ENCODE assay signal across 17 cellular contexts in genomic region chr1:41866285-41866684, GRCh38.
"Had no signal": no experiment of that assay in that cellular context is flagged by ENCODE, and none has a peak within 500 bp of the region (broad histone marks: within the 10 kb centered on the region; RNA-seq: fewer than 3 reads in every experiment).

No MANE protein-coding gene starts in this region.

- DNase-seq: activated B cell treated with CpG ODN at 0.5 μM for 24 hours; activated CD4-positive, alpha-beta T cell treated with anti-CD3 and anti-CD28 coated beads for 36 hours; activated CD8-positive, alpha-beta memory T cell treated with anti-CD3 and anti-CD28 coated beads, Interleukin-2, amount 10 ng/mL, durations not matched to agents 7 days and 5 days; activated CD8-positive, alpha-beta T cell treated with anti-CD3 and anti-CD28 coated beads for 36 hours; activated effector memory CD4-positive, alpha-beta T cell treated with anti-CD3 and anti-CD28 coated beads, Interleukin-2, amount 50 U/mL, for 16 hours; activated naive CD4-positive, alpha-beta T cell treated with anti-CD3 and anti-CD28 coated beads, Interleukin-2, amount 50 U/mL, for 16 hours; activated naive CD8-positive, alpha-beta T cell treated with anti-CD3 and anti-CD28 coated beads, Interleukin-2, amount 50 U/mL, for 24 hours; activated T-cell treated with anti-CD3 and anti-CD28 coated beads for 4 hours; cortex of kidney; immature natural killer cell; mucosa of descending colon; naive B cell; occipital lobe; stimulated activated CD4-positive, alpha-beta T cell treated with anti-CD3 and anti-CD28 coated beads, Interleukin-1b, Interleukin-23, amount 100 ng/mL, for 48 hours; stimulated activated naive CD8-positive, alpha-beta T cell treated with anti-CD3 and anti-CD28 coated beads, Interleukin-15, amount 100 ng/mL, for 72 hours; T-helper 9 cell; transverse colon had no signal

- H3K4me3 ChIP-seq: mucosa of descending colon, transverse colon had no signal

- H3K27ac ChIP-seq: transverse colon had no signal

- H3K4me1 ChIP-seq: transverse colon had no signal

- H3K36me3 ChIP-seq: transverse colon had no signal

- H3K9me3 ChIP-seq: mucosa of descending colon, transverse colon had no signal

- H3K27me3 ChIP-seq: transverse colon had no signal

- ATAC-seq: activated CD4-positive, alpha-beta T cell treated with anti-CD3 and anti-CD28 coated beads for 36 hours; activated CD8-positive, alpha-beta memory T cell treated with anti-CD3 and anti-CD28 coated beads, Interleukin-2, amount 10 ng/mL, durations not matched to agents 7 days and 5 days; activated CD8-positive, alpha-beta T cell treated with anti-CD3 and anti-CD28 coated beads for 36 hours; activated naive CD8-positive, alpha-beta T cell treated with anti-CD3 and anti-CD28 coated beads, Interleukin-2, amount 50 U/mL, for 24 hours; mucosa of descending colon; stimulated activated naive CD8-positive, alpha-beta T cell treated with anti-CD3 and anti-CD28 coated beads, Interleukin-15, amount 100 ng/mL, for 72 hours had no signal
